ENCODE assay signal across 9 cellular contexts in the genomic region with DNA sequence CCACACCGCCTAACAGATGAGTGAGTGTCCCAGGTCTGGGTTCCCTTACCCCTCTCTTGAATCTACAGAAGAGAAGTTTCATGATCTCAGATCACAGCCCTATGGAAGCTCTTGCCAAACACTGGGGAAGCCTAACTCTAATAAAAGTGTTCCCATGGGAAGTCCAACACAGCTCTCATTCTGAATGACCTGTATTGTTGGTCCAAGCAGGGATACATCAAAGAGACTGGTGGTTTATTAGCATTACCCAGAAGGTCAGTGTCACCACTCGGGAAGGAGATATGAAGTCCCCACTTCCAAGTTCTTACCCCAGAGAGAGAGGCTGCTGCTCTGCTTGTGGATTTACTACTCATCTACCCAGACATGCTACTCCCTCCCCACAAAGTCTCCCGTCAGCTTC. TPM values are rescaled to one million over a fixed set of nuclear protein-coding genes. Genes with fewer than 3 reads are reported as not detected.
"Had no signal": no experiment of that assay in that cellular context is flagged by ENCODE, and none has a peak within 500 bp of the region (broad histone marks: within the 10 kb centered on the region; RNA-seq: fewer than 3 reads in every experiment).

No MANE protein-coding gene starts in this region.

- H3K4me2 ChIP-seq: GM23338 had no signal

- DNase-seq: H9, HFFc6, KG1 had no signal

- FAIRE-seq: H1, H54, HTR-8/SVneo had no signal

- H3K4me3 Mint-ChIP-seq: GM23338, H9, HFFc6, IgD-negative memory B cell had no signal

- H3K27ac Mint-ChIP-seq: GM23338, H9, HFFc6, IgD-negative memory B cell had no signal

- H2AFZ ChIP-seq: GM23338 had no signal

- H3K9me3 Mint-ChIP-seq: GM23338, H9, HFFc6 had no signal

- H3K4me1 Mint-ChIP-seq: GM23338, H9 had no signal

- H3K4me3 ChIP-seq: GM23338 had no signal

- ATAC-seq: GM23338, HCT116 had no signal

RNA-seq across cellular contexts. Expression of a gene that starts 17.3 kb away (rescaled TPM):
- total RNA-seq: GM23338, H1 had no signal
